ENCODE assay signal across 31 cellular contexts in the genomic region with DNA sequence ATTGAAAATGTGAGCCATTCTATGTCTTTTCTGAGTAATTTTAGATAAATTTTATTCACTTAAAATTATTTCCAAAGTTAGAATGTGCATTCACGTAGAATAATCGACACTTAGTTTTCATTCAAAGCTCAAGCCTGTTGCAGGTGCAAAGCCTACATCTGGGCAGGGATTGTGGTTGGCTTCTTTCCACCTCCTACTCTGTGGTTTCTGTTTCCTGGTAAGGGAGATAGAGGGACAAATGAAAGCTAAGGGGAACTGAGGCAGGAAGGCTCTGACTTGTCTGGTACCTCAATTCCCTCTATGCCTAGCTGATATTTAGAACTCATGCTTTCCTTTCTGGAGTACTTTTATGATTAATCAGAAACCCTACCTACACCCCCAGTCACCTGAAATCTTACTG.
"Had no signal": no experiment of that assay in that cellular context is flagged by ENCODE, and none has a peak within 500 bp of the region (broad histone marks: within the 10 kb centered on the region; RNA-seq: fewer than 3 reads in every experiment).

No MANE protein-coding gene starts in this region.

- H3K4me3 ChIP-seq: breast epithelium, cardiac muscle cell, colonic mucosa, dorsolateral prefrontal cortex, gastrocnemius medialis, heart left ventricle had no signal

- H3K27me3 ChIP-seq: breast epithelium, cardiac muscle cell, colonic mucosa, dorsolateral prefrontal cortex, foreskin keratinocyte, gastrocnemius medialis, heart left ventricle had no signal

- ATAC-seq: activated CD4-positive, CD25-positive, alpha-beta regulatory T cell treated with anti-CD3 and anti-CD28 coated beads, Interleukin-2, amount 50 U/mL, for 24 hours; activated CD8-positive, alpha-beta T cell treated with anti-CD3 and anti-CD28 coated beads for 36 hours; activated T-cell treated with anti-CD3 and anti-CD28 coated beads, Interleukin-2, amount 50 U/mL, for 4 hours; activated T-helper 17 cell treated with anti-CD3 and anti-CD28 coated beads, Interleukin-2, amount 50 U/mL, for 72 hours; esophagus mucosa; gastrocnemius medialis; heart left ventricle; T-helper 17 cell had no signal

- H3K9me3 ChIP-seq: breast epithelium, colonic mucosa, gastrocnemius medialis, heart left ventricle had no signal

- H3K36me3 ChIP-seq: breast epithelium, cardiac muscle cell, colonic mucosa, gastrocnemius medialis, heart left ventricle, WERI-Rb-1 had no signal

- DNase-seq: activated B cell treated with CpG ODN at 0.5 μM for 24 hours; activated CD4-positive, alpha-beta T cell treated with anti-CD3 and anti-CD28 coated beads for 48 hours; activated CD4-positive, alpha-beta T cell treated with anti-CD3 and anti-CD28 coated beads, Interleukin-2, amount 50 U/mL, for 1 hour; activated CD4-positive, alpha-beta T cell treated with anti-CD3 and anti-CD28 coated beads, Interleukin-2, amount 50 U/mL, for 48 hours; activated CD8-positive, alpha-beta memory T cell treated with anti-CD3 and anti-CD28 coated beads for 24 hours; activated CD8-positive, alpha-beta T cell treated with anti-CD3 and anti-CD28 coated beads for 36 hours; activated effector memory CD4-positive, alpha-beta T cell treated with Interleukin-2 at 50 U/mL for 16 hours; activated gamma-delta T cell treated with Interleukin-2 at 50 U/mL for 16 hours; activated naive CD4-positive, alpha-beta T cell treated with anti-CD3 and anti-CD28 coated beads, Interleukin-2, amount 50 U/mL, for 16 hours; activated naive CD4-positive, alpha-beta T cell treated with Interleukin-2 at 50 U/mL for 16 hours; activated T-cell treated with anti-CD3 and anti-CD28 coated beads, Interleukin-2, amount 50 U/mL, for 4 hours; amygdala; aorta; central memory CD4-positive, alpha-beta T cell; cerebellar nuclear complex; colonic mucosa; dorsolateral prefrontal cortex; effector memory CD4-positive, alpha-beta T cell; endodermal cell; foreskin keratinocyte; gastrocnemius medialis; glutamatergic neuron; heart left ventricle; T-helper 17 cell; T1000; WERI-Rb-1 had no signal

- H3K4me1 ChIP-seq: breast epithelium, colonic mucosa, gastrocnemius medialis, heart left ventricle had no signal

- H3K27ac ChIP-seq: breast epithelium, cardiac muscle cell, colonic mucosa, dorsolateral prefrontal cortex, foreskin keratinocyte, gastrocnemius medialis, heart left ventricle, WERI-Rb-1 had no signal
